ENCODE assay signal across 32 cellular contexts in genomic region chr12:58593557-58594304, GRCh38.
DNase-seq lines count a peak whose midpoint lies in the region; ATAC-seq and TF ChIP-seq lines count a peak whose summit lies in the region.
"Had no signal": no experiment of that assay in that cellular context is flagged by ENCODE, and none has a peak within 500 bp of the region (broad histone marks: within the 10 kb centered on the region; RNA-seq: fewer than 3 reads in every experiment).

No MANE protein-coding gene starts in this region.

- H3K79me1 ChIP-seq in IMR-90 (ENCODE audit: low read depth in 1 of 2, low read length in 2 of 2) (no peaks in the 10 kb centered on the region), trophoblast cell (ENCODE audit: low read length) (no peaks in the 10 kb centered on the region)

- DNase-seq in IMR-90 (no peak), SW480 (ENCODE audit: low spot score) (peak; percentile 11), fibroblast of mammary gland (ENCODE audit: low read depth) (peak; percentile 55), sigmoid colon (no peak), trophoblast cell (no peak), NCI-H774 (lab: John Stamatoyannopoulos, UW) (no peak), NOMO-1 treated with dmso at 0.1 percent for 144 hours (lab: John Stamatoyannopoulos, UW; ENCODE audit: unreplicated experiment) (no peak)
- no peak for DNase-seq in activated naive CD4-positive, alpha-beta T cell treated with anti-CD3 and anti-CD28 coated beads, Interleukin-2, amount 50 U/mL, for 16 hours
- DNase-seq: activated B cell treated with CpG ODN at 0.5 μM for 24 hours; activated CD4-positive, alpha-beta T cell treated with anti-CD3 and anti-CD28 coated beads, Interleukin-2, amount 10 ng/mL, durations not matched to agents 7 days and 5 days; activated naive CD8-positive, alpha-beta T cell treated with anti-CD3 and anti-CD28 coated beads, Interleukin-2, amount 10 ng/mL, durations not matched to agents 7 days and 5 days; BE2C; CD8-positive, alpha-beta T cell; colonic mucosa; effector CD8-positive, alpha-beta T cell; EL; immature natural killer cell; KG1; MG63; NCI-H1105; NCI-H187 treated with DMSO at 0.1 percent for 48 hours; NCI-H2227 treated with DMSO at 0.1 percent for 48 hours; NCI-H526 treated with DMSO at 0.1 percent for 48 hours; nephron progenitor cell; SJCRH30; stimulated activated CD8-positive, alpha-beta memory T cell treated with anti-CD3 and anti-CD28 coated beads, Interleukin-4, amount 100 ng/mL, for 48 hours; stimulated activated naive CD8-positive, alpha-beta T cell treated with anti-CD3 and anti-CD28 coated beads, Interleukin-15, amount 100 ng/mL, for 72 hours; tibial artery had no signal

- no peak overlapping the region for H2BK5ac ChIP-seq in IMR-90 (ENCODE audit: low read depth, low read length, poor library complexity, severe bottlenecking)
- no peak overlapping the region for H2BK5ac ChIP-seq in trophoblast cell (ENCODE audit: low read depth, low read length, poor library complexity)

- no peak overlapping the region for H2BK12ac ChIP-seq in trophoblast cell (ENCODE audit: low read length)

- BruUV-seq in IMR-90 (replicated peaks; lab: Mats Ljungman, UMichigan): no TSS peak

- CTCF ChIA-PET in IMR-90 (lab: Yijun Ruan, JAX): no interaction called here

- H3K27me3 ChIP-seq in IMR-90 (ENCODE audit: control insufficient read depth, insufficient read depth, low read length) (no peaks in the 10 kb centered on the region), sigmoid colon (no peaks in the 10 kb centered on the region), trophoblast cell (ENCODE audit: insufficient read depth, low read length) (no peaks in the 10 kb centered on the region)
- H3K27me3 ChIP-seq: BE2C, colonic mucosa, MG63, ovary, SJCRH30, tibial artery had no signal

- H2AFZ ChIP-seq in IMR-90 (replicated peaks; ENCODE audit: low read length, poor library complexity): no peak overlapping the region
- no peak overlapping the region for H2AFZ ChIP-seq in trophoblast cell (ENCODE audit: insufficient read depth, low read length, poor library complexity)

- H2BK120ac ChIP-seq in IMR-90 (ENCODE audit: low read depth, low read length) (peak overlapping the region; percentile 20; the same call in 1 of the 2 replicates), trophoblast cell (ENCODE audit: insufficient read depth, low read length, poor library complexity) (no peak overlapping the region)

- H3K23ac ChIP-seq in IMR-90 (ENCODE audit: low read depth, low read length) (peak overlapping the region; percentile 24; the same call in 1 of the 2 replicates), trophoblast cell (ENCODE audit: low read length) (no peak overlapping the region)

- TF ChIP-seq EP300 in sigmoid colon (IDR thresholded peaks at IDR 0.05): no peak

- TF ChIP-seq RAD21 in IMR-90 (IDR thresholded peaks at IDR 0.05; ENCODE audit: low read length): no peak

- H3K27ac ChIP-seq in IMR-90 (ENCODE audit: insufficient read depth, low read length) (no peak overlapping the region), sigmoid colon (peak overlapping the region in 3 of 4 donors; percentile 57 to 86 (median 73)), trophoblast cell (ENCODE audit: low read depth, low read length) (no peak overlapping the region)
- H3K27ac ChIP-seq: cardiac muscle cell, colonic mucosa, epithelial cell of prostate, SJCRH30, tibial artery had no signal

- H3K36me3 ChIP-seq in IMR-90 (ENCODE audit: control insufficient read depth, insufficient read depth, low read length) (no peaks in the 10 kb centered on the region), sigmoid colon (no peaks in the 10 kb centered on the region), trophoblast cell (ENCODE audit: control insufficient read depth in 1 of 2, insufficient read depth in 2 of 2, low read length in 2 of 2) (no peaks in the 10 kb centered on the region)
- H3K36me3 ChIP-seq: BE2C, cardiac muscle cell, colonic mucosa, MG63, ovary, SJCRH30, tibial artery had no signal

- no peak overlapping the region for H3K9ac ChIP-seq in IMR-90 (ENCODE audit: low read depth, low read length)
- no peak overlapping the region for H3K9ac ChIP-seq in trophoblast cell (ENCODE audit: low read length)

- no peak overlapping the region for H4K12ac ChIP-seq in trophoblast cell (ENCODE audit: low read depth, low read length)

- 100% methylated on average over 2 of the region's 6 CpGs; no CpG with 5 or more reads in 1 of the 2 experiments for WGBS in IMR-90 (ENCODE audit: extremely low coverage in 2 of 2, insufficient read length in 1 of 2), 2 experiments
- WGBS in sigmoid colon, 2 donors: 75 to 82% methylated on average over 6 of the region's 6 CpGs
- no CpG with 5 or more reads among the region's 6 CpGs for WGBS in trophoblast cell (ENCODE audit: extremely low coverage, insufficient coverage, insufficient read length)

- no peak for ATAC-seq in IMR-90 (ENCODE audit: low read depth)
- ATAC-seq: CD8-positive, alpha-beta T cell; stimulated activated naive CD8-positive, alpha-beta T cell treated with anti-CD3 and anti-CD28 coated beads, Interleukin-15, amount 100 ng/mL, for 72 hours had no signal

- no peaks in the 10 kb centered on the region for H4K20me1 ChIP-seq in IMR-90 (ENCODE audit: insufficient read depth, low read length)

- dilution Hi-C loops in IMR-90 (cut with HindIII; ENCODE audit: low sequenced_read_pairs, unreplicated experiment): no loop called here

- peaks cover 2% of the 10 kb centered on the region; the same call in 1 of the 2 replicates for H3K4me1 ChIP-seq in IMR-90 (ENCODE audit: control insufficient read depth, insufficient read depth, low read length)
- peaks cover 0 to 19% (median 17%) of the 10 kb centered on the region in 4 donors for H3K4me1 ChIP-seq in sigmoid colon
- no peaks in the 10 kb centered on the region for H3K4me1 ChIP-seq in trophoblast cell (ENCODE audit: control insufficient read depth in 1 of 2, insufficient read depth in 2 of 2, low read length in 2 of 2)
- H3K4me1 ChIP-seq: BE2C, colonic mucosa, SJCRH30 had no signal

- no peak overlapping the region for H4K91ac ChIP-seq in IMR-90 (ENCODE audit: insufficient read depth, low read depth, low read length)
- no peak overlapping the region for H4K91ac ChIP-seq in trophoblast cell (ENCODE audit: low read depth, low read length)

- 0 out of 3 replicates have a peak overlapping the region, but pooled peaks have one; percentile 6 for H2BK15ac ChIP-seq in IMR-90 (ENCODE audit: low read depth, low read length)

- intact Hi-C loops in IMR-90 (cut with micrococcal nuclease) (no loop called here), sigmoid colon (cut with DNase I) (loop anchor here (10.0 kb wide), 1 partner anchor 321 kb away; no protein-coding TSS in a partner anchor)

- H3K4ac ChIP-seq in IMR-90 (ENCODE audit: low read depth, low read length) (no peak overlapping the region), trophoblast cell (ENCODE audit: low read depth, low read length) (no peak overlapping the region)

- H3K9me3 ChIP-seq in IMR-90 (ENCODE audit: control insufficient read depth, insufficient read depth, low read length): no peaks in the 10 kb centered on the region
- H3K9me3 ChIP-seq in sigmoid colon: no peaks in the 10 kb centered on the region
- H3K9me3 ChIP-seq in trophoblast cell (ENCODE audit: insufficient read depth, low read depth, low read length): no peaks in the 10 kb centered on the region
- H3K9me3 ChIP-seq: BE2C, colonic mucosa, MG63, ovary, SJCRH30, tibial artery had no signal

- no peak overlapping the region for H3K4me3 ChIP-seq in IMR-90 (ENCODE audit: insufficient read depth, low read depth, low read length)
- no peak overlapping the region for H3K4me3 ChIP-seq in fibroblast of mammary gland (ENCODE audit: control insufficient read depth, low read depth, low read length)
- no peak overlapping the region for H3K4me3 ChIP-seq in sigmoid colon
- no peak overlapping the region for H3K4me3 ChIP-seq in trophoblast cell (ENCODE audit: low read depth, low read length)
- H3K4me3 ChIP-seq: cardiac muscle cell, colonic mucosa, MG63, ovary, SJCRH30, smooth muscle cell, tibial artery had no signal

- H3K14ac ChIP-seq in IMR-90 (replicated peaks; ENCODE audit: low read depth, low read length): 0 out of 2 replicates have a peak overlapping the region, but pooled peaks have one; percentile 32
- H3K14ac ChIP-seq in trophoblast cell (ENCODE audit: low read length): no peak overlapping the region

- POLR2A ChIA-PET in IMR-90 (lab: Charles Lee; ENCODE audit: unreplicated experiment): no interaction called here

- H4K8ac ChIP-seq in IMR-90 (ENCODE audit: low read depth in 2 of 2, low read length in 2 of 2) (no peak overlapping the region), trophoblast cell (ENCODE audit: low read depth, low read length) (no peak overlapping the region)

- H4K5ac ChIP-seq in IMR-90 (ENCODE audit: low read depth, low read length): no peak overlapping the region

- in situ Hi-C loops in IMR-90 (cut with MboI; ENCODE audit: low sequenced_read_pairs): no loop called here

- TF ChIP-seq CTCF in IMR-90 (conservative IDR thresholded peaks at IDR 0.05; ENCODE audit: low read depth, low read length) (no peak), fibroblast of mammary gland (conservative IDR thresholded peaks at IDR 0.05; ENCODE audit: control insufficient read depth, insufficient read depth, low read depth, low read length) (no peak), sigmoid colon (IDR thresholded peaks at IDR 0.05) (no peak)

- no peak overlapping the region for H2BK20ac ChIP-seq in IMR-90 (ENCODE audit: low read depth, low read length)

- no peaks in the 10 kb centered on the region for H3K79me2 ChIP-seq in trophoblast cell (ENCODE audit: control insufficient read depth, insufficient read depth, low read length, poor library complexity)

- no peak overlapping the region for H3K56ac ChIP-seq in IMR-90 (ENCODE audit: extremely low read depth, insufficient read depth, low read length)

- H3K18ac ChIP-seq in IMR-90 (ENCODE audit: low read depth, low read length) (no peak overlapping the region), trophoblast cell (ENCODE audit: low read length) (no peak overlapping the region)

- TF ChIP-seq POLR2A in IMR-90 (IDR thresholded peaks at IDR 0.05; ENCODE audit: low read depth, low read length) (no peak), sigmoid colon (IDR thresholded peaks at IDR 0.05) (no peak)

- H3K9me1 ChIP-seq in IMR-90 (ENCODE audit: insufficient read depth, low read length): no peaks in the 10 kb centered on the region

- peak overlapping the region; percentile 13 for H2AK9ac ChIP-seq in IMR-90 (replicated peaks; ENCODE audit: low read depth, low read length, poor library complexity)

- H2AK5ac ChIP-seq in IMR-90 (ENCODE audit: low read depth, low read length) (no peak overlapping the region), trophoblast cell (ENCODE audit: low read length) (no peak overlapping the region)

- no peak overlapping the region for H3K4me2 ChIP-seq in IMR-90 (ENCODE audit: low read depth, low read length)
- no peak overlapping the region for H3K4me2 ChIP-seq in trophoblast cell (ENCODE audit: low read length)
- H3K4me2 ChIP-seq: smooth muscle cell had no signal

TF ChIP-seq in IMR-90, 13 proteins besides CTCF, POLR2A, EP300 and RAD21:
- no peak for TF ChIP-seq RCOR1 (IDR thresholded peaks at IDR 0.05; ENCODE audit: insufficient replicate concordance, low read length)

Comparison
In these comparisons a context has a peak if more than half of its experiments do, and no peak if none do; other contexts are left out.
1. DNase-seq: peak in SW480 (single experiment) and fibroblast of mammary gland (single experiment); none in IMR-90 (single experiment), sigmoid colon (single experiment), trophoblast cell (0 of 2), activated naive CD4-positive, alpha-beta T cell treated with anti-CD3 and anti-CD28 coated beads, Interleukin-2, amount 50 U/mL, for 16 hours (single experiment), NCI-H774 (single experiment) and NOMO-1 treated with dmso at 0.1 percent for 144 hours (single experiment).
2. H3K27ac ChIP-seq: peak in sigmoid colon (3 of 4); none in IMR-90 (single experiment) and trophoblast cell (single experiment).